ENCODE assay signal across 10 cellular contexts in genomic region chr20:31677553-31678260, GRCh38. TPM values are rescaled to one million over a fixed set of nuclear protein-coding genes. Genes with fewer than 3 reads are reported as not detected.
DNase-seq lines count a peak whose midpoint lies in the region; ATAC-seq and TF ChIP-seq lines count a peak whose summit lies in the region.
"Had no signal": no experiment of that assay in that cellular context is flagged by ENCODE, and none has a peak within 500 bp of the region (broad histone marks: within the 10 kb centered on the region; RNA-seq: fewer than 3 reads in every experiment).

No MANE protein-coding gene starts in this region.

- peak overlapping the region; percentile 20; the same call in 1 of the 2 replicates for H2AK5ac ChIP-seq in IMR-90 (ENCODE audit: low read depth, low read length)

- H3K36me3 Mint-ChIP-seq in MCF 10A (ENCODE audit: insufficient read depth, unreplicated experiment) = peaks cover 73% of the 10 kb centered on the region
- peaks cover 18% of the 10 kb centered on the region for H3K36me3 Mint-ChIP-seq in nephron (ENCODE audit: low read depth)

- POLR2A ChIA-PET in IMR-90 (lab: Charles Lee; ENCODE audit: unreplicated experiment) = no interaction called here
- POLR2A ChIA-PET in MCF 10A (lab: Yijun Ruan, JAX) = interaction anchor here (0.5 to 7.9 kb wide), 12 partner anchors 18 to 65 kb away, joined by 3 to 94 read pairs (median 10); partner anchors contain the start of genes BCL2L1 and TPX2

- H3K27ac Mint-ChIP-seq in MCF 10A (ENCODE audit: low read depth, unreplicated experiment) (peak overlapping the region; percentile 66), nephron (peak overlapping the region; percentile 54 to 86 (median 73))

- H3K27ac ChIP-seq in BLaER1 = peak overlapping the region; percentile 97
- no peak overlapping the region for H3K27ac ChIP-seq in IMR-90 (ENCODE audit: insufficient read depth, low read length)

- H4K8ac ChIP-seq in IMR-90 (ENCODE audit: low read depth in 2 of 2, low read length in 2 of 2) = peak overlapping the region in 1 of 2 experiments; percentile 70; a peak in 1 of 4 replicates

- H3K4me2 ChIP-seq in BLaER1 (peak overlapping the region; percentile 97), IMR-90 (ENCODE audit: low read depth, low read length) (no peak overlapping the region)

- H2BK20ac ChIP-seq in IMR-90 (ENCODE audit: low read depth, low read length) = peak overlapping the region; percentile 61; the same call in 1 of the 2 replicates

- 0 out of 2 replicates have a peak overlapping the region, but pooled peaks have one; percentile 12 for H4K91ac ChIP-seq in IMR-90 (ENCODE audit: insufficient read depth, low read depth, low read length)

- H3K36me3 ChIP-seq in BLaER1 (peaks cover 52% of the 10 kb centered on the region), IMR-90 (ENCODE audit: control insufficient read depth, insufficient read depth, low read length) (peaks cover 17% of the 10 kb centered on the region)

- peak overlapping the region; percentile 48 for H2BK120ac ChIP-seq in IMR-90 (ENCODE audit: low read depth, low read length)

- WGBS in IMR-90 (ENCODE audit: extremely low coverage in 2 of 2, insufficient read length in 1 of 2), 2 experiments = no CpG with 5 or more reads among the region's 2 CpGs

- H4K20me1 ChIP-seq in BLaER1 (peaks cover 7% of the 10 kb centered on the region; the same call in 1 of the 2 replicates), IMR-90 (ENCODE audit: insufficient read depth, low read length) (peaks cover 51% of the 10 kb centered on the region)

- no peak for ATAC-seq in IMR-90 (ENCODE audit: low read depth)
- no peak for ATAC-seq in GM18870 (IDR thresholded peaks at IDR 0.05; ENCODE audit: unreplicated experiment)

- no peak overlapping the region for H3K23ac ChIP-seq in IMR-90 (ENCODE audit: low read depth, low read length)

- no peak for TF ChIP-seq POLR2A in IMR-90 (IDR thresholded peaks at IDR 0.05; ENCODE audit: low read depth, low read length)

- H3K9me3 Mint-ChIP-seq in MCF 10A (ENCODE audit: unreplicated experiment) (no peaks in the 10 kb centered on the region), nephron (no peaks in the 10 kb centered on the region)

- peaks cover 62% of the 10 kb centered on the region for H3K4me1 Mint-ChIP-seq in MCF 10A (ENCODE audit: insufficient read depth, unreplicated experiment)
- peaks cover 67% of the 10 kb centered on the region for H3K4me1 Mint-ChIP-seq in nephron

- no peak for TF ChIP-seq RAD21 in IMR-90 (IDR thresholded peaks at IDR 0.05; ENCODE audit: low read length)

- H3K56ac ChIP-seq in IMR-90 (ENCODE audit: extremely low read depth, insufficient read depth, low read length) = no peak overlapping the region

- peaks cover 53 to 94% of the 10 kb centered on the region in 2 experiments for H3K79me1 ChIP-seq in IMR-90 (ENCODE audit: low read depth in 1 of 2, low read length in 2 of 2)

- H3K4me1 ChIP-seq in BLaER1 (peaks cover 100% of the 10 kb centered on the region), IMR-90 (ENCODE audit: control insufficient read depth, insufficient read depth, low read length) (peaks cover 34% of the 10 kb centered on the region)

- no peaks in the 10 kb centered on the region for H3K27me3 ChIP-seq in BLaER1
- H3K27me3 ChIP-seq in IMR-90 (ENCODE audit: control insufficient read depth, insufficient read depth, low read length) = no peaks in the 10 kb centered on the region

- H3K14ac ChIP-seq in IMR-90 (replicated peaks; ENCODE audit: low read depth, low read length) = peak overlapping the region; percentile 38

- no peaks in the 10 kb centered on the region for H3K27me3 Mint-ChIP-seq in MCF 10A (ENCODE audit: insufficient read depth, unreplicated experiment)
- no peaks in the 10 kb centered on the region for H3K27me3 Mint-ChIP-seq in nephron (ENCODE audit: low read depth)

- DNase-seq in IMR-90 = no peak
- DNase-seq in MCF 10A (ENCODE audit: unreplicated experiment) = no peak
- no peak for DNase-seq in NCI-H187 treated with DMSO at 0.1 percent for 48 hours (lab: John Stamatoyannopoulos, UW)
- no peak for DNase-seq in NAMALWA (ENCODE audit: low spot score)
- DNase-seq in epidermal melanocyte (ENCODE audit: insufficient read length, low spot score) = no peak
- DNase-seq: DMS79 had no signal

- H2AFZ ChIP-seq in IMR-90 (replicated peaks; ENCODE audit: low read length, poor library complexity) = no peak overlapping the region

- H3K4me3 ChIP-seq in BLaER1 = no peak overlapping the region
- no peak overlapping the region for H3K4me3 ChIP-seq in IMR-90 (ENCODE audit: insufficient read depth, low read depth, low read length)

- H3K18ac ChIP-seq in IMR-90 (ENCODE audit: low read depth, low read length) = 0 out of 2 replicates have a peak overlapping the region, but pooled peaks have one; percentile 55

- no peak overlapping the region for H2BK5ac ChIP-seq in IMR-90 (ENCODE audit: low read depth, low read length, poor library complexity, severe bottlenecking)

- intact Hi-C loops in IMR-90 (cut with micrococcal nuclease) (no loop called here), MCF 10A (cut with micrococcal nuclease) (loop anchor here (5.0 kb wide), 1 partner anchor 45 kb away; the partner anchor contains the start of gene BCL2L1)

- H3K9ac ChIP-seq in BLaER1 (0 out of 2 replicates have a peak overlapping the region, but pooled peaks have one; percentile 49), IMR-90 (ENCODE audit: low read depth, low read length) (no peak overlapping the region)

- peaks cover 53% of the 10 kb centered on the region for H3K9me1 ChIP-seq in IMR-90 (ENCODE audit: insufficient read depth, low read length)

- no peak overlapping the region; the same call in 1 of the 2 replicates for H4K5ac ChIP-seq in IMR-90 (ENCODE audit: low read depth, low read length)

- TF ChIP-seq CTCF in IMR-90 (conservative IDR thresholded peaks at IDR 0.05; ENCODE audit: low read depth, low read length) = no peak
- no peak for TF ChIP-seq CTCF in MCF 10A (IDR thresholded peaks at IDR 0.05; ENCODE audit: unreplicated experiment)
- TF ChIP-seq CTCF in nephron (IDR thresholded peaks at IDR 0.05; ENCODE audit: unreplicated experiment in 3 of 3) = no peak

- CTCF ChIA-PET in IMR-90 (lab: Yijun Ruan, JAX) (no interaction called here), MCF 10A (lab: Yijun Ruan, JAX) (interaction anchor here (0.7 to 13.5 kb wide), 7 partner anchors 15 to 115 kb away, joined by 3 to 174 read pairs (median 4); partner anchors contain the start of gene BCL2L1)

- in situ Hi-C loops in IMR-90 (cut with MboI; ENCODE audit: low sequenced_read_pairs) = no loop called here

- H3K4ac ChIP-seq in IMR-90 (ENCODE audit: low read depth, low read length) = peak overlapping the region; percentile 78

- H3K4me3 Mint-ChIP-seq in MCF 10A (ENCODE audit: unreplicated experiment) (no peak overlapping the region), nephron (no peak overlapping the region)

- H3K9me3 ChIP-seq in BLaER1 (no peaks in the 10 kb centered on the region), IMR-90 (ENCODE audit: control insufficient read depth, insufficient read depth, low read length) (no peaks in the 10 kb centered on the region)

- no peak overlapping the region for H2AK9ac ChIP-seq in IMR-90 (replicated peaks; ENCODE audit: low read depth, low read length, poor library complexity)

- dilution Hi-C loops in IMR-90 (cut with HindIII; ENCODE audit: low sequenced_read_pairs, unreplicated experiment) = no loop called here

- peak overlapping the region; percentile 37; the same call in 1 of the 3 replicates for H2BK15ac ChIP-seq in IMR-90 (ENCODE audit: low read depth, low read length)

- no TSS peak for BruUV-seq in IMR-90 (replicated peaks; lab: Mats Ljungman, UMichigan)
- BruUV-seq in MCF 10A (replicated peaks; lab: Mats Ljungman, UMichigan) = no TSS peak

TF ChIP-seq in IMR-90, 13 proteins besides CTCF, POLR2A, EP300 and RAD21 (continues in another document):
- TF ChIP-seq, protein P1, sequence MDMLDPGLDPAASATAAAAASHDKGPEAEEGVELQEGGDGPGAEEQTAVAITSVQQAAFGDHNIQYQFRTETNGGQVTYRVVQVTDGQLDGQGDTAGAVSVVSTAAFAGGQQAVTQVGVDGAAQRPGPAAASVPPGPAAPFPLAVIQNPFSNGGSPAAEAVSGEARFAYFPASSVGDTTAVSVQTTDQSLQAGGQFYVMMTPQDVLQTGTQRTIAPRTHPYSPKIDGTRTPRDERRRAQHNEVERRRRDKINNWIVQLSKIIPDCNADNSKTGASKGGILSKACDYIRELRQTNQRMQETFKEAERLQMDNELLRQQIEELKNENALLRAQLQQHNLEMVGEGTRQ (IDR thresholded peaks at IDR 0.05; ENCODE audit: low read depth, low read length) = no peak
- TF ChIP-seq RFX5 (IDR thresholded peaks at IDR 0.05; ENCODE audit: low read depth, low read length) (no peak), BHLHE40 (IDR thresholded peaks at IDR 0.05; ENCODE audit: low read depth, low read length) (no peak), MAFK (IDR thresholded peaks at IDR 0.05; ENCODE audit: low read depth, low read length) (no peak), CHD1 (IDR thresholded peaks at IDR 0.05; ENCODE audit: low read depth, low read length) (no peak), RCOR1 (IDR thresholded peaks at IDR 0.05; ENCODE audit: insufficient replicate concordance, low read length) (no peak), FOS (IDR thresholded peaks at IDR 0.05; ENCODE audit: low read depth, low read length) (no peak), MAZ (IDR thresholded peaks at IDR 0.05; ENCODE audit: borderline replicate concordance, low read depth, low read length) (no peak), CEBPB (IDR thresholded peaks at IDR 0.05; ENCODE audit: low read depth, low read length) (no peak), SMC3 (IDR thresholded peaks at IDR 0.05; ENCODE audit: low read depth, low read length) (no peak)
- TF ChIP-seq, protein P2, sequence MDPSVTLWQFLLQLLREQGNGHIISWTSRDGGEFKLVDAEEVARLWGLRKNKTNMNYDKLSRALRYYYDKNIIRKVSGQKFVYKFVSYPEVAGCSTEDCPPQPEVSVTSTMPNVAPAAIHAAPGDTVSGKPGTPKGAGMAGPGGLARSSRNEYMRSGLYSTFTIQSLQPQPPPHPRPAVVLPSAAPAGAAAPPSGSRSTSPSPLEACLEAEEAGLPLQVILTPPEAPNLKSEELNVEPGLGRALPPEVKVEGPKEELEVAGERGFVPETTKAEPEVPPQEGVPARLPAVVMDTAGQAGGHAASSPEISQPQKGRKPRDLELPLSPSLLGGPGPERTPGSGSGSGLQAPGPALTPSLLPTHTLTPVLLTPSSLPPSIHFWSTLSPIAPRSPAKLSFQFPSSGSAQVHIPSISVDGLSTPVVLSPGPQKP (IDR thresholded peaks at IDR 0.05; ENCODE audit: borderline replicate concordance, low read depth, low read length) = no peak

RNA-seq across cellular contexts. Expression of gene COX4I2, which starts 40.0 kb away (rescaled TPM):
- total RNA-seq in IMR-90 (2012; rRNA removed) (not detected in 2 replicates), MCF 10A (2022) (not detected in 2 replicates)
- polyA plus RNA-seq in IMR-90 (2012; rRNA removed) = not detected in 2 replicates
- not detected in 2 replicates for polyA plus RNA-seq in IMR-90 (2012; cell fraction: cytosol; rRNA removed)
- polyA plus RNA-seq in IMR-90 (2012; cell fraction: nucleus; rRNA removed; ENCODE audit: low replicate concordance) = not detected in 2 replicates
- total RNA-seq: T-helper 2 cell treated with Interferon-gamma antibody and Interleukin-4, amounts not matched to agents 100 ng/mL and 5 ng/mL, for 36 hours had no signal

RNA-seq across cellular contexts. Expression of gene BCL2L1, which starts 45.0 kb away (rescaled TPM):
- total RNA-seq in IMR-90 (2012; rRNA removed) = 41.9 and 45.5 TPM in 2 replicates
- 40.2 and 41.9 TPM in 2 replicates for polyA plus RNA-seq in IMR-90 (2012; rRNA removed)
- 44.9 and 47.2 TPM in 2 replicates for polyA plus RNA-seq in IMR-90 (2012; cell fraction: cytosol; rRNA removed)
- polyA plus RNA-seq in IMR-90 (2012; cell fraction: nucleus; rRNA removed; ENCODE audit: low replicate concordance) = 22.6 and 23.8 TPM in 2 replicates
- total RNA-seq in MCF 10A (2022) = 139 and 156 TPM in 2 replicates
